27 cellular contexts compared by ENCODE assay signal in the genomic region with DNA sequence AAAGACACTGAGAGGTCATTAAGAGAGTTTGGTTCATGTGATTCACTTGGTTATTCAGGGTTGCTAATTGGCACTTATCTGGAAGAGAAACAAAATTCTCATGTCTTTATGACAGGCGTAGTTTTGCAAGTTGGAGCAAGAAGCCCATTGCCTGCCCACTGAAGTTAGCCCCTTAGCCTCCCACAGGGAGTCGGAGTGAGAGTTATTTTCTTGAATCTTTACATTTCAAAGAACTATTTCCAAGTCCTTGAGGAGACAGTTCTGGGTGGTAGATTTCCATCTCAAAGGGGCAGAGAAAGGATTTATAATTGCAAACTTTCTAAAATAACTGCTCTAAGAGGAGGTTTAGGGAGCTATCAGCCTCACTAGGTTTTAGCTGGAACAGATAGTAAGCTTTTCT.
"Had no signal": no experiment of that assay in that cellular context is flagged by ENCODE, and none has a peak within 500 bp of the region (broad histone marks: within the 10 kb centered on the region; RNA-seq: fewer than 3 reads in every experiment).

No MANE protein-coding gene starts in this region.

- H3K4me3 ChIP-seq: esophagus squamous epithelium, pancreas, prostate gland, sigmoid colon had no signal

- H3K27ac Mint-ChIP-seq: activated naive CD8-positive, alpha-beta T cell; naive B cell; stimulated activated memory B cell treated with anti-CD40 and anti-IgM and Interleukin-4, amounts not matched to agents 10 μg/mL and 1 μg/mL and 100 μg/mL, for 72 hours; stimulated activated naive CD8-positive, alpha-beta T cell treated with anti-CD3 and anti-CD28 coated beads, Interleukin-15, amount 100 ng/mL, for 72 hours; type B pancreatic cell had no signal

- H3K36me3 Mint-ChIP-seq: activated naive CD8-positive, alpha-beta T cell; naive B cell; stimulated activated memory B cell treated with anti-CD40 and anti-IgM and Interleukin-4, amounts not matched to agents 10 μg/mL and 1 μg/mL and 100 μg/mL, for 72 hours; type B pancreatic cell had no signal

- ATAC-seq: left cardiac atrium; pancreas; stimulated activated memory B cell treated with anti-CD40 and anti-IgM and Interleukin-4, amounts not matched to agents 10 μg/mL and 1 μg/mL and 100 μg/mL, for 72 hours; stimulated activated naive CD8-positive, alpha-beta T cell treated with anti-CD3 and anti-CD28 coated beads, Interleukin-15, amount 100 ng/mL, for 72 hours had no signal

- H3K9me3 ChIP-seq: esophagus squamous epithelium, pancreas, prostate gland, sigmoid colon had no signal

- H3K27me3 ChIP-seq: esophagus squamous epithelium, pancreas, sigmoid colon had no signal

- H3K4me3 Mint-ChIP-seq: activated naive CD8-positive, alpha-beta T cell; naive B cell; stimulated activated memory B cell treated with anti-CD40 and anti-IgM and Interleukin-4, amounts not matched to agents 10 μg/mL and 1 μg/mL and 100 μg/mL, for 72 hours; stimulated activated naive CD8-positive, alpha-beta T cell treated with anti-CD3 and anti-CD28 coated beads, Interleukin-15, amount 100 ng/mL, for 72 hours; type B pancreatic cell had no signal

- H3K4me1 ChIP-seq: esophagus squamous epithelium, pancreas, prostate gland, sigmoid colon had no signal

- H3K27me3 Mint-ChIP-seq: activated naive CD8-positive, alpha-beta T cell; naive B cell; stimulated activated memory B cell treated with anti-CD40 and anti-IgM and Interleukin-4, amounts not matched to agents 10 μg/mL and 1 μg/mL and 100 μg/mL, for 72 hours; stimulated activated naive CD8-positive, alpha-beta T cell treated with anti-CD3 and anti-CD28 coated beads, Interleukin-15, amount 100 ng/mL, for 72 hours had no signal

- H3K36me3 ChIP-seq: esophagus squamous epithelium, pancreas, prostate gland, sigmoid colon had no signal

- H3K4me1 Mint-ChIP-seq: naive B cell; stimulated activated memory B cell treated with anti-CD40 and anti-IgM and Interleukin-4, amounts not matched to agents 10 μg/mL and 1 μg/mL and 100 μg/mL, for 72 hours; stimulated activated naive CD8-positive, alpha-beta T cell treated with anti-CD3 and anti-CD28 coated beads, Interleukin-15, amount 100 ng/mL, for 72 hours had no signal

- H3K27ac ChIP-seq: epithelial cell of prostate, esophagus squamous epithelium, pancreas, prostate gland, sigmoid colon had no signal

- DNase-seq: activated CD4-positive, alpha-beta T cell treated with anti-CD3 and anti-CD28 coated beads for 4 hours; activated CD4-positive, alpha-beta T cell treated with anti-CD3 and anti-CD28 coated beads, Interleukin-2, amount 50 U/mL, for 4 hours; activated CD8-positive, alpha-beta memory T cell treated with anti-CD3 and anti-CD28 coated beads for 24 hours; activated effector memory CD4-positive, alpha-beta T cell treated with Interleukin-2 at 50 U/mL for 16 hours; activated naive CD4-positive, alpha-beta T cell treated with Interleukin-2 at 50 U/mL for 16 hours; anterior cingulate cortex; dermis blood vessel endothelial cell; effector CD4-positive, alpha-beta T cell; esophagus squamous epithelium; islet precursor cell; left cardiac atrium; mammary epithelial cell; naive B cell; nucleus accumbens; pancreas; sigmoid colon; small intestine; stimulated activated CD4-positive, alpha-beta T cell treated with anti-CD3 and anti-CD28 coated beads, Interleukin-1b, Interleukin-23, amount 100 ng/mL, for 48 hours; stimulated activated CD4-positive, alpha-beta T cell treated with anti-CD3 and anti-CD28 coated beads, Interleukin-4, amount 100 ng/mL, for 4 hours; stimulated activated CD8-positive, alpha-beta memory T cell treated with anti-CD3 and anti-CD28 coated beads, Interleukin-4, amount 100 ng/mL, for 48 hours; stimulated activated naive CD8-positive, alpha-beta T cell treated with anti-CD3 and anti-CD28 coated beads, Interleukin-15, amount 100 ng/mL, for 72 hours; substantia nigra had no signal

- H3K9me3 Mint-ChIP-seq: type B pancreatic cell had no signal
